20 cellular contexts compared by ENCODE assay signal in genomic region chr5:305459-305858, GRCh38.
"Had no signal": no experiment of that assay in that cellular context is flagged by ENCODE, and none has a peak within 500 bp of the region (broad histone marks: within the 10 kb centered on the region; RNA-seq: fewer than 3 reads in every experiment).

No MANE protein-coding gene starts in this region.

- H3K27ac Mint-ChIP-seq: activated B cell treated with CpG ODN at 0.5 μM for 24 hours; activated CD4-positive, alpha-beta memory T cell treated with anti-CD3 and anti-CD28 coated beads, Interleukin-2, amount 10 ng/mL, durations not matched to agents 7 days and 5 days; activated CD4-positive, alpha-beta T cell treated with anti-CD3 and anti-CD28 coated beads for 36 hours; activated naive CD8-positive, alpha-beta T cell treated with anti-CD3 and anti-CD28 coated beads for 36 hours; activated T-cell treated with anti-CD3 and anti-CD28 coated beads, Interleukin-2, amount 50 U/mL, for 24 hours; activated T-helper 17 cell treated with anti-CD3 and anti-CD28 coated beads, Interleukin-2, amount 50 U/mL, for 72 hours; memory B cell; T-helper 1 cell treated with Interleukin-12 subunit alpha and Interleukin-12 subunit beta and Interleukin-4 antibody, amounts not matched to agents 30 μg/mL and 1 μg/mL, for 36 hours had no signal

- H3K4me1 Mint-ChIP-seq: activated CD4-positive, alpha-beta memory T cell treated with anti-CD3 and anti-CD28 coated beads, Interleukin-2, amount 10 ng/mL, durations not matched to agents 7 days and 5 days had no signal

- H3K27me3 Mint-ChIP-seq: activated B cell treated with CpG ODN at 0.5 μM for 24 hours; activated CD4-positive, alpha-beta memory T cell treated with anti-CD3 and anti-CD28 coated beads, Interleukin-2, amount 10 ng/mL, durations not matched to agents 7 days and 5 days; activated CD4-positive, alpha-beta T cell treated with anti-CD3 and anti-CD28 coated beads for 36 hours; activated naive CD8-positive, alpha-beta T cell treated with anti-CD3 and anti-CD28 coated beads for 36 hours; activated T-cell treated with anti-CD3 and anti-CD28 coated beads, Interleukin-2, amount 50 U/mL, for 24 hours; activated T-helper 17 cell treated with anti-CD3 and anti-CD28 coated beads, Interleukin-2, amount 50 U/mL, for 72 hours; memory B cell had no signal

- H3K27me3 ChIP-seq: foreskin keratinocyte, sigmoid colon, thyroid gland had no signal

- DNase-seq: activated B cell treated with CpG ODN at 0.5 μM for 24 hours; activated CD4-positive, alpha-beta memory T cell treated with anti-CD3 and anti-CD28 coated beads, Interleukin-2, amount 10 ng/mL, durations not matched to agents 7 days and 5 days; activated CD4-positive, alpha-beta T cell treated with anti-CD3 and anti-CD28 coated beads for 36 hours; activated naive CD4-positive, alpha-beta T cell treated with Interleukin-2 at 50 U/mL for 16 hours; activated naive CD8-positive, alpha-beta T cell treated with anti-CD3 and anti-CD28 coated beads for 36 hours; cerebellar nuclear complex; effector CD4-positive, alpha-beta T cell; erythroblast; foreskin keratinocyte; left colon; sigmoid colon; stimulated activated CD4-positive, alpha-beta T cell treated with anti-CD3 and anti-CD28 coated beads, Interleukin-2, amount 100 ng/mL, for 48 hours; stimulated activated naive CD4-positive, alpha-beta T cell; T1000; thyroid gland had no signal

- H3K4me1 ChIP-seq: foreskin keratinocyte, sigmoid colon had no signal

- H3K4me3 Mint-ChIP-seq: activated B cell treated with CpG ODN at 0.5 μM for 24 hours; activated CD4-positive, alpha-beta memory T cell treated with anti-CD3 and anti-CD28 coated beads, Interleukin-2, amount 10 ng/mL, durations not matched to agents 7 days and 5 days; activated CD4-positive, alpha-beta T cell treated with anti-CD3 and anti-CD28 coated beads for 36 hours; activated naive CD8-positive, alpha-beta T cell treated with anti-CD3 and anti-CD28 coated beads for 36 hours; activated T-cell treated with anti-CD3 and anti-CD28 coated beads, Interleukin-2, amount 50 U/mL, for 24 hours; activated T-helper 17 cell treated with anti-CD3 and anti-CD28 coated beads, Interleukin-2, amount 50 U/mL, for 72 hours; memory B cell; T-helper 1 cell treated with Interleukin-12 subunit alpha and Interleukin-12 subunit beta and Interleukin-4 antibody, amounts not matched to agents 30 μg/mL and 1 μg/mL, for 36 hours had no signal

- H3K4me3 ChIP-seq: sigmoid colon, smooth muscle cell, thyroid gland had no signal

- ATAC-seq: activated CD4-positive, alpha-beta T cell treated with anti-CD3 and anti-CD28 coated beads for 36 hours; activated T-helper 17 cell treated with anti-CD3 and anti-CD28 coated beads, Interleukin-2, amount 50 U/mL, for 72 hours; foreskin keratinocyte; left colon had no signal

- H3K9me3 Mint-ChIP-seq: activated B cell treated with CpG ODN at 0.5 μM for 24 hours; activated CD4-positive, alpha-beta memory T cell treated with anti-CD3 and anti-CD28 coated beads, Interleukin-2, amount 10 ng/mL, durations not matched to agents 7 days and 5 days; activated naive CD8-positive, alpha-beta T cell treated with anti-CD3 and anti-CD28 coated beads for 36 hours; activated T-cell treated with anti-CD3 and anti-CD28 coated beads, Interleukin-2, amount 50 U/mL, for 24 hours; activated T-helper 17 cell treated with anti-CD3 and anti-CD28 coated beads, Interleukin-2, amount 50 U/mL, for 72 hours; memory B cell; T-helper 1 cell treated with Interleukin-12 subunit alpha and Interleukin-12 subunit beta and Interleukin-4 antibody, amounts not matched to agents 30 μg/mL and 1 μg/mL, for 36 hours had no signal

- H3K9me3 ChIP-seq: sigmoid colon, thyroid gland had no signal

- H3K27ac ChIP-seq: foreskin keratinocyte, sigmoid colon, thyroid gland had no signal

- H3K36me3 Mint-ChIP-seq: activated naive CD8-positive, alpha-beta T cell treated with anti-CD3 and anti-CD28 coated beads for 36 hours had no signal
